Comparison of ENCODE assay signal across 8 cellular contexts in the genomic region with DNA sequence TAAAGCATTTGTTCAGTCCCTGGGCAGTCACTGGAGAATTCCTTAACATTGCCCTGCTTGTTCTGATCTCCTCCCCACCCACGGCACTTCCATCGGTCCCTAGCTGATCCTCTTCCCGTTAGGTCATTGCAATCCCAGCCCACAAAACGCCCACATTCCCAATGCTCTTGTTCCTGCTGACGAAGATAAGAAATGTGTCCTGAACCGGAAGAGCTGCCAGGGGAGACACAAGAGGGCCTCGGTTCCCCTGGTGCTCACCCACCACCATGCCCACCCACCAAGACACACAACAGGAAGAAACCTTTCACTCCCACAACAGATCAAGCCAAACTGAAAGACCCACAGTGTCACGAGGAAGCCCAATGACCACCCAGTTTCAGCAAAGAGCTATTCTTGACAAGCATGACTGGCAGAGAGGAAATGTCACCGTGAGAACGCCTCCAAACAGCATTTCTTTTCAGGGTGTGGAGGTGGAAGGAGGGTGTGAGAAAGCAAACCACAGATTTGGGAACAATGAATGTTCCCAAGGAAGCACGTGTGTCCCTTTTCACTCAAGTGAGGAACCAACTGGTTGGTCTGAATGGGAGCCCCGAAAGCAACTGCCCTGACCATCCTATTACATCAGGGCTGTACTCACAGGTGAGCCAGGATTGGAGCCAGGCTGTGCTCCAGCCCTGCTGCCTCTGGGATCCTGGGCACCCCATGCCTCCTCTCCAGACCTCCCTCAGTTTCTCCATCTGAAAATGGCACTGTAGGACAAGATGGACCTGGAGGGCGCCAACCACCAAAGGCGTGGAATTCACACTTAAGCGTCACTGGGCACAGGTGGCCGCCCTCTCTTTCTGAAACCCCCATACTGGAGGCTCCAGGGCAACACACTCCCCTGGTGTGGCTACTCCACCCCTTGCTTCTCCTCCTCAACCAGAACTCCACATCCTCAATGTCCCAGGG.
DNase-seq lines count a peak whose midpoint lies in the region; ATAC-seq and TF ChIP-seq lines count a peak whose summit lies in the region.

No MANE protein-coding gene starts in this region.

- POLR2A ChIA-PET in activated naive CD8-positive, alpha-beta T cell treated with anti-CD3 and anti-CD28 coated beads, Interleukin-2, amount 10 ng/mL, durations not matched to agents 7 days and 5 days (lab: Charles Lee), result interaction anchor here (1.3 kb wide), 1 partner anchor 15 kb away, joined by 3 read pairs; no protein-coding TSS in a partner anchor

- no peak for TF ChIP-seq CTCF in upper lobe of left lung (IDR thresholded peaks at IDR 0.05)

- H3K9me3 ChIP-seq in upper lobe of left lung, result no peaks in the 10 kb centered on the region

- H3K4me1 Mint-ChIP-seq in activated naive CD8-positive, alpha-beta T cell treated with anti-CD3 and anti-CD28 coated beads, Interleukin-2, amount 10 ng/mL, durations not matched to agents 7 days and 5 days, result peaks cover 12% of the 10 kb centered on the region
- peaks cover 51 to 60% of the 10 kb centered on the region in 2 donors for H3K4me1 Mint-ChIP-seq in immature natural killer cell

- H3K9me3 Mint-ChIP-seq in activated naive CD8-positive, alpha-beta T cell treated with anti-CD3 and anti-CD28 coated beads, Interleukin-2, amount 10 ng/mL, durations not matched to agents 7 days and 5 days, result no peaks in the 10 kb centered on the region
- no peaks in the 10 kb centered on the region for H3K9me3 Mint-ChIP-seq in immature natural killer cell

- H3K27me3 ChIP-seq in upper lobe of left lung, result no peaks in the 10 kb centered on the region

- peaks cover 7 to 55% (median 40%) of the 10 kb centered on the region in 4 donors for H3K36me3 ChIP-seq in upper lobe of left lung

- WGBS in upper lobe of left lung, 2 donors, result 52 to 53% methylated on average over 16 of the region's 16 CpGs

- ATAC-seq in HG02588 (IDR thresholded peaks at IDR 0.05; ENCODE audit: unreplicated experiment), result peak; percentile 46
- ATAC-seq in activated naive CD8-positive, alpha-beta T cell treated with anti-CD3 and anti-CD28 coated beads, Interleukin-2, amount 10 ng/mL, durations not matched to agents 7 days and 5 days (ENCODE audit: low read depth), result no peak
- ATAC-seq in upper lobe of left lung (ENCODE audit: low FRiP score in 2 of 2), result peak in 1 of 2 donors; percentile 76
- ATAC-seq in HG03521 (IDR thresholded peaks at IDR 0.05; ENCODE audit: unreplicated experiment), result no peak

- H3K36me3 Mint-ChIP-seq in activated naive CD8-positive, alpha-beta T cell treated with anti-CD3 and anti-CD28 coated beads, Interleukin-2, amount 10 ng/mL, durations not matched to agents 7 days and 5 days, result peaks cover 36% of the 10 kb centered on the region
- peaks cover 8 to 21% (median 14%) of the 10 kb centered on the region in 3 donors for H3K36me3 Mint-ChIP-seq in immature natural killer cell

- H3K4me3 Mint-ChIP-seq in activated naive CD8-positive, alpha-beta T cell treated with anti-CD3 and anti-CD28 coated beads, Interleukin-2, amount 10 ng/mL, durations not matched to agents 7 days and 5 days, result no peak overlapping the region
- peak overlapping the region in 4 of 5 donors; percentile 3 to 49 (median 44) for H3K4me3 Mint-ChIP-seq in immature natural killer cell

- H3K27ac Mint-ChIP-seq in activated naive CD8-positive, alpha-beta T cell treated with anti-CD3 and anti-CD28 coated beads, Interleukin-2, amount 10 ng/mL, durations not matched to agents 7 days and 5 days, result peak overlapping the region; percentile 70
- peak overlapping the region; percentile 61 to 84 (median 83) for H3K27ac Mint-ChIP-seq in immature natural killer cell

- no peak for TF ChIP-seq EP300 in upper lobe of left lung (IDR thresholded peaks at IDR 0.05)

- H3K27ac ChIP-seq in upper lobe of left lung, result peak overlapping the region; percentile 64 to 80 (median 68)

- no peak for TF ChIP-seq POLR2A in upper lobe of left lung (IDR thresholded peaks at IDR 0.05)

- DNase-seq in ELR (ENCODE audit: low read depth), result peak; percentile 32
- no peak for DNase-seq in activated naive CD8-positive, alpha-beta T cell treated with anti-CD3 and anti-CD28 coated beads, Interleukin-2, amount 10 ng/mL, durations not matched to agents 7 days and 5 days
- DNase-seq in immature natural killer cell, result no peak
- peak in 1 of 2 donors; percentile 28 for DNase-seq in upper lobe of left lung
- DNase-seq in DMS53 (lab: John Stamatoyannopoulos, UW), result no peak
- DNase-seq in middle frontal gyrus (ENCODE audit: extremely low spot score, low spot score), result no peak

- no peaks in the 10 kb centered on the region for H3K27me3 Mint-ChIP-seq in activated naive CD8-positive, alpha-beta T cell treated with anti-CD3 and anti-CD28 coated beads, Interleukin-2, amount 10 ng/mL, durations not matched to agents 7 days and 5 days
- no peaks in the 10 kb centered on the region for H3K27me3 Mint-ChIP-seq in immature natural killer cell (ENCODE audit: low read depth in 3 of 3)

- peaks cover 7 to 14% (median 9%) of the 10 kb centered on the region in 4 donors for H3K4me1 ChIP-seq in upper lobe of left lung

- H3K4me3 ChIP-seq in upper lobe of left lung, result no peak overlapping the region
